Comparison of ENCODE assay signal across 1 cellular context in genomic region chr12:112309797-112310196, GRCh38.
TF ChIP-seq lines count a peak whose summit lies in the region.

No MANE protein-coding gene starts in this region.

TF ChIP-seq in SK-N-SH, 30 proteins besides CTCF, POLR2A, EP300 and RAD21:
- 0 out of 2 replicates have a peak, but pooled peaks have one; percentile 17 for TF ChIP-seq PBX3 (IDR thresholded peaks at IDR 0.05)
- no peak for TF ChIP-seq FOXJ3 (CRISPR knock-in tag; IDR thresholded peaks at IDR 0.05)
- TF ChIP-seq JUND (IDR thresholded peaks at IDR 0.05) = no peak
- TF ChIP-seq ZBTB33 (IDR thresholded peaks at IDR 0.05; ENCODE audit: borderline replicate concordance, low read depth) = no peak
- no peak for TF ChIP-seq SMC3 (IDR thresholded peaks at IDR 0.05; ENCODE audit: low read depth, low read length)
- no peak for TF ChIP-seq TEAD4 (IDR thresholded peaks at IDR 0.05; ENCODE audit: borderline replicate concordance, insufficient read depth)
